In the genomic region with DNA sequence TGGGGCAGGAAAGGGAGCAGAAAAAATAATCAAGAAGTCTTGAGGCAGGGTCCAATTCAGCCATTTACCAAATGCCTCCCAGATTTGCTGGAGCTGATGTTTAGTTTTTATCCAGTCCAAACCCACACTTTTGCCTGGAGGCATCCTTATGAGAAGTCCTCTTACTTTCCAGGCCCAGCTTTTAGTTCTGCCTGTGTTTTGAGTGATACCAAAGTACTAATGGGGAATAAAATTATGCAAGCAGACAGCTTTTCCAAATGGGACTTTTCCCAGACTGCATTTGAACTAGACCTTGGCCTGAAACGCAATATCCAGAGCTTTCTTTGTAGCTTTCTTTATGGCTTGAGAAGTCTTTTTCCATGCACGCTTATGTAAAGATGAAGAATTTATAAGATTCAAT, we compare ENCODE assay signal across 16 cellular contexts.
DNase-seq lines count a peak whose midpoint lies in the region; ATAC-seq and TF ChIP-seq lines count a peak whose summit lies in the region.
"Had no signal": no experiment of that assay in that cellular context is flagged by ENCODE, and none has a peak within 500 bp of the region (broad histone marks: within the 10 kb centered on the region; RNA-seq: fewer than 3 reads in every experiment).

No MANE protein-coding gene starts in this region.

- H3K36me3 Mint-ChIP-seq in CD4-positive, alpha-beta memory T cell, result peaks cover 0 to 4% of the 10 kb centered on the region in 2 donors
- H3K36me3 Mint-ChIP-seq in T-helper 17 cell (ENCODE audit: low read depth) (no peaks in the 10 kb centered on the region), nephron progenitor cell (ENCODE audit: low read depth) (peaks cover 9% of the 10 kb centered on the region)

- H3K9me3 Mint-ChIP-seq in CD4-positive, alpha-beta memory T cell, result peaks cover 0 to 5% (median 0%) of the 10 kb centered on the region in 8 donors
- peaks cover 19% of the 10 kb centered on the region for H3K9me3 Mint-ChIP-seq in nephron progenitor cell
- H3K9me3 Mint-ChIP-seq: CD4-positive, alpha-beta T cell had no signal

- TF ChIP-seq CTCF in fibroblast of the aortic adventitia (IDR thresholded peaks at IDR 0.05; ENCODE audit: insufficient read depth, low read length) (no peak), nephron progenitor cell (IDR thresholded peaks at IDR 0.05) (no peak)

- DNase-seq in CD4-positive, alpha-beta memory T cell, result no peak
- DNase-seq in T-helper 17 cell, result no peak
- DNase-seq in fibroblast of the aortic adventitia (ENCODE audit: low read depth), result peak; percentile 21
- no peak for DNase-seq in sciatic nerve (ENCODE audit: low spot score)
- no peak for DNase-seq in nephron progenitor cell
- DNase-seq in HEK293T (ENCODE audit: extremely low spot score), result no peak
- no peak for DNase-seq in posterior vena cava (ENCODE audit: low spot score)
- DNase-seq in SW 1271 (lab: John Stamatoyannopoulos, UW), result no peak
- DNase-seq: C1 segment of cervical spinal cord; Caco-2; CD4-positive, alpha-beta T cell; DND-41; GDM1; HCEC 1CT had no signal

- H3K27me3 ChIP-seq in CD4-positive, alpha-beta memory T cell (ENCODE audit: insufficient read depth, low read length), result no peaks in the 10 kb centered on the region

- H3K27ac Mint-ChIP-seq in CD4-positive, alpha-beta memory T cell, result peak overlapping the region in 4 of 7 donors; percentile 40 to 92 (median 66)
- H3K27ac Mint-ChIP-seq in T-helper 17 cell (peak overlapping the region; percentile 24), nephron progenitor cell (no peak overlapping the region)
- H3K27ac Mint-ChIP-seq: B cell; CD4-positive, alpha-beta T cell had no signal

- CTCF ChIA-PET in CD4-positive, alpha-beta memory T cell (lab: Charles Lee; ENCODE audit: partially characterized antibody), result interaction anchor here (1.4 to 1.6 kb wide), 2 partner anchors 23 to 221 kb away, joined by 3 to 6 read pairs; no protein-coding TSS in a partner anchor
- CTCF ChIA-PET in HEK293T (lab: Yijun Ruan, JAX), result no interaction called here

- H3K4me1 Mint-ChIP-seq in CD4-positive, alpha-beta memory T cell, result peaks cover 59 to 91% (median 70%) of the 10 kb centered on the region in 4 donors
- peaks cover 66% of the 10 kb centered on the region for H3K4me1 Mint-ChIP-seq in T-helper 17 cell
- peaks cover 82% of the 10 kb centered on the region for H3K4me1 Mint-ChIP-seq in nephron progenitor cell

- peaks cover 76% of the 10 kb centered on the region for H3K4me1 ChIP-seq in CD4-positive, alpha-beta memory T cell (ENCODE audit: insufficient read depth, low read length)
- H3K4me1 ChIP-seq: Caco-2 had no signal

- intact Hi-C loops in CD4-positive, alpha-beta memory T cell (cut with micrococcal nuclease), result no loop called here
- intact Hi-C loops in sciatic nerve (cut with DNase I) (no loop called here), posterior vena cava (cut with DNase I) (no loop called here)

- no peaks in the 10 kb centered on the region for H3K9me3 ChIP-seq in CD4-positive, alpha-beta memory T cell (ENCODE audit: control insufficient read depth in 1 of 2, low read length in 2 of 2)
- no peaks in the 10 kb centered on the region for H3K9me3 ChIP-seq in T-helper 17 cell (ENCODE audit: control insufficient read depth, low read length, poor library complexity, severe bottlenecking)
- H3K9me3 ChIP-seq: Caco-2 had no signal

- H3K36me3 ChIP-seq in CD4-positive, alpha-beta memory T cell (ENCODE audit: insufficient read depth, low read length), result no peaks in the 10 kb centered on the region

- no peak overlapping the region for H3K27ac ChIP-seq in CD4-positive, alpha-beta memory T cell (ENCODE audit: low read depth, low read length)
- H3K27ac ChIP-seq: HL-60 had no signal

- no peak overlapping the region for H3K4me3 ChIP-seq in CD4-positive, alpha-beta memory T cell (ENCODE audit: low read length in 2 of 2)
- H3K4me3 ChIP-seq in fibroblast of the aortic adventitia (ENCODE audit: low read depth, low read length), result no peak overlapping the region

- peak overlapping the region in 6 of 8 donors; percentile 18 to 87 (median 76) for H3K4me3 Mint-ChIP-seq in CD4-positive, alpha-beta memory T cell
- H3K4me3 Mint-ChIP-seq in T-helper 17 cell, result no peak overlapping the region
- no peak overlapping the region for H3K4me3 Mint-ChIP-seq in nephron progenitor cell
- H3K4me3 Mint-ChIP-seq: CD4-positive, alpha-beta T cell had no signal

- ATAC-seq in T-helper 17 cell (no peak), sciatic nerve (peak; percentile 69)

- POLR2A ChIA-PET in CD4-positive, alpha-beta memory T cell (lab: Charles Lee; ENCODE audit: partially characterized antibody), result interaction anchor here (0.9 to 2.8 kb wide), 4 partner anchors 8 to 298 kb away, joined by 3 to 12 read pairs (median 6); no protein-coding TSS in a partner anchor
- POLR2A ChIA-PET in HEK293T (lab: Yijun Ruan, JAX), result no interaction called here

- H3K27me3 Mint-ChIP-seq in CD4-positive, alpha-beta memory T cell, result peaks cover 0 to 3% of the 10 kb centered on the region in 2 donors
- H3K27me3 Mint-ChIP-seq in T-helper 17 cell (no peaks in the 10 kb centered on the region), nephron progenitor cell (ENCODE audit: low read depth, poor library complexity) (peaks cover 4% of the 10 kb centered on the region)
- H3K27me3 Mint-ChIP-seq: CD4-positive, alpha-beta T cell had no signal

TF ChIP-seq in HEK293T, 16 proteins besides CTCF, POLR2A, EP300 and RAD21:
- TF ChIP-seq CTBP1 (IDR thresholded peaks at IDR 0.05; ENCODE audit: borderline replicate concordance) (no peak), FOXA1 (IDR thresholded peaks at IDR 0.05) (no peak), L3MBTL2 (conservative IDR thresholded peaks at IDR 0.05) (no peak), SUZ12 (IDR thresholded peaks at IDR 0.05) (no peak), HDGF (IDR thresholded peaks at IDR 0.05; ENCODE audit: borderline replicate concordance) (no peak), NFRKB (IDR thresholded peaks at IDR 0.05) (no peak), ZNF384 (IDR thresholded peaks at IDR 0.05) (no peak)
- TF ChIP-seq, protein P1, sequence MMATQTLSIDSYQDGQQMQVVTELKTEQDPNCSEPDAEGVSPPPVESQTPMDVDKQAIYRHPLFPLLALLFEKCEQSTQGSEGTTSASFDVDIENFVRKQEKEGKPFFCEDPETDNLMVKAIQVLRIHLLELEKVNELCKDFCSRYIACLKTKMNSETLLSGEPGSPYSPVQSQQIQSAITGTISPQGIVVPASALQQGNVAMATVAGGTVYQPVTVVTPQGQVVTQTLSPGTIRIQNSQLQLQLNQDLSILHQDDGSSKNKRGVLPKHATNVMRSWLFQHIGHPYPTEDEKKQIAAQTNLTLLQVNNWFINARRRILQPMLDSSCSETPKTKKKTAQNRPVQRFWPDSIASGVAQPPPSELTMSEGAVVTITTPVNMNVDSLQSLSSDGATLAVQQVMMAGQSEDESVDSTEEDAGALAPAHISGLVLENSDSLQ (IDR thresholded peaks at IDR 0.05), result no peak
TF ChIP-seq in HEK293T: peak in this region for 0.

Comparison
In these comparisons a context has a peak if more than half of its experiments do, and no peak if none do; other contexts are left out.
1. H3K4me3 Mint-ChIP-seq: peak in CD4-positive, alpha-beta memory T cell (6 of 8); none in T-helper 17 cell (single experiment) and nephron progenitor cell (single experiment).